ENCODE assay signal across 1 cellular context in the genomic region with DNA sequence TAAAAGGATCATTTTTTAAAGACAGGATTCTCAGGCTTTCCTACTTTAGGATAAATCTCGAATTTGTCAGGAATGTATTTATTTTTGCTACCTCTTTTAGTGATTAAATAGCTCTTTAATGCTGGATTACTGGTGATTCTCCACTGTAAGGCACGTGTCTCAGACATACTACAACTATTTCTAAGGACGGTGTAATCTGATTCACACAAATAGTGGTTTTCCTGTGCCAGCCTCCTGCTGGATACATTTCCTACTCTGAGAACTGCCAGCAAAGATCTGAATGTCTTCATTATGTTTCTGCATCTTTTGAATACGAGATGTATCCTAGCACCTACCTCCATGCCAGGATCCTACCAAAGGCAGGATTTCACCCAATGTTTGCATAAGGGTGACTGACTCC.
TF ChIP-seq lines count a peak whose summit lies in the region.

No MANE protein-coding gene starts in this region.

TF ChIP-seq in SK-N-SH treated with all-trans-retinoic acid at 6 μM for 48 hours, 23 proteins besides CTCF, POLR2A, EP300 and RAD21 (continued from another document):
- TF ChIP-seq, protein P1, sequence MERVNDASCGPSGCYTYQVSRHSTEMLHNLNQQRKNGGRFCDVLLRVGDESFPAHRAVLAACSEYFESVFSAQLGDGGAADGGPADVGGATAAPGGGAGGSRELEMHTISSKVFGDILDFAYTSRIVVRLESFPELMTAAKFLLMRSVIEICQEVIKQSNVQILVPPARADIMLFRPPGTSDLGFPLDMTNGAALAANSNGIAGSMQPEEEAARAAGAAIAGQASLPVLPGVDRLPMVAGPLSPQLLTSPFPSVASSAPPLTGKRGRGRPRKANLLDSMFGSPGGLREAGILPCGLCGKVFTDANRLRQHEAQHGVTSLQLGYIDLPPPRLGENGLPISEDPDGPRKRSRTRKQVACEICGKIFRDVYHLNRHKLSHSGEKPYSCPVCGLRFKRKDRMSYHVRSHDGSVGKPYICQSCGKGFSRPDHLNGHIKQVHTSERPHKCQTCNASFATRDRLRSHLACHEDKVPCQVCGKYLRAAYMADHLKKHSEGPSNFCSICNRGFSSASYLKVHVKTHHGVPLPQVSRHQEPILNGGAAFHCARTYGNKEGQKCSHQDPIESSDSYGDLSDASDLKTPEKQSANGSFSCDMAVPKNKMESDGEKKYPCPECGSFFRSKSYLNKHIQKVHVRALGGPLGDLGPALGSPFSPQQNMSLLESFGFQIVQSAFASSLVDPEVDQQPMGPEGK (CRISPR knock-in tag; IDR thresholded peaks at IDR 0.05; ENCODE audit: borderline replicate concordance), result no peak
- TF ChIP-seq CSDC2 (CRISPR knock-in tag; IDR thresholded peaks at IDR 0.05) (no peak), TCF4 (CRISPR knock-in tag; IDR thresholded peaks at IDR 0.05; ENCODE audit: borderline replicate concordance) (no peak), ESRRG (CRISPR knock-in tag; IDR thresholded peaks at IDR 0.05) (no peak), PPARA (CRISPR knock-in tag; IDR thresholded peaks at IDR 0.05; ENCODE audit: borderline replicate concordance) (no peak), ZFP30 (CRISPR knock-in tag; IDR thresholded peaks at IDR 0.05) (no peak), ISL1 (CRISPR knock-in tag; IDR thresholded peaks at IDR 0.05) (no peak), TOX (CRISPR knock-in tag; IDR thresholded peaks at IDR 0.05; ENCODE audit: borderline replicate concordance) (no peak), ARNTL (CRISPR knock-in tag; IDR thresholded peaks at IDR 0.05; ENCODE audit: borderline replicate concordance, low read depth) (no peak), RARB (CRISPR knock-in tag; IDR thresholded peaks at IDR 0.05) (no peak)
- TF ChIP-seq, protein P2, sequence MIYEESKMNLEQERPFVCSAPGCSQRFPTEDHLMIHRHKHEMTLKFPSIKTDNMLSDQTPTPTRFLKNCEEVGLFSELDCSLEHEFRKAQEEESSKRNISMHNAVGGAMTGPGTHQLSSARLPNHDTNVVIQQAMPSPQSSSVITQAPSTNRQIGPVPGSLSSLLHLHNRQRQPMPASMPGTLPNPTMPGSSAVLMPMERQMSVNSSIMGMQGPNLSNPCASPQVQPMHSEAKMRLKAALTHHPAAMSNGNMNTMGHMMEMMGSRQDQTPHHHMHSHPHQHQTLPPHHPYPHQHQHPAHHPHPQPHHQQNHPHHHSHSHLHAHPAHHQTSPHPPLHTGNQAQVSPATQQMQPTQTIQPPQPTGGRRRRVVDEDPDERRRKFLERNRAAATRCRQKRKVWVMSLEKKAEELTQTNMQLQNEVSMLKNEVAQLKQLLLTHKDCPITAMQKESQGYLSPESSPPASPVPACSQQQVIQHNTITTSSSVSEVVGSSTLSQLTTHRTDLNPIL (CRISPR knock-in tag; IDR thresholded peaks at IDR 0.05; ENCODE audit: low read depth), result no peak
- TF ChIP-seq, protein P3, sequence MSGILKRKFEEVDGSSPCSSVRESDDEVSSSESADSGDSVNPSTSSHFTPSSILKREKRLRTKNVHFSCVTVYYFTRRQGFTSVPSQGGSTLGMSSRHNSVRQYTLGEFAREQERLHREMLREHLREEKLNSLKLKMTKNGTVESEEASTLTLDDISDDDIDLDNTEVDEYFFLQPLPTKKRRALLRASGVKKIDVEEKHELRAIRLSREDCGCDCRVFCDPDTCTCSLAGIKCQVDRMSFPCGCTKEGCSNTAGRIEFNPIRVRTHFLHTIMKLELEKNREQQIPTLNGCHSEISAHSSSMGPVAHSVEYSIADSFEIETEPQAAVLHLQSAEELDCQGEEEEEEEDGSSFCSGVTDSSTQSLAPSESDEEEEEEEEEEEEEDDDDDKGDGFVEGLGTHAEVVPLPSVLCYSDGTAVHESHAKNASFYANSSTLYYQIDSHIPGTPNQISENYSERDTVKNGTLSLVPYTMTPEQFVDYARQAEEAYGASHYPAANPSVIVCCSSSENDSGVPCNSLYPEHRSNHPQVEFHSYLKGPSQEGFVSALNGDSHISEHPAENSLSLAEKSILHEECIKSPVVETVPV (CRISPR knock-in tag; IDR thresholded peaks at IDR 0.05), result no peak
